In the genomic region with DNA sequence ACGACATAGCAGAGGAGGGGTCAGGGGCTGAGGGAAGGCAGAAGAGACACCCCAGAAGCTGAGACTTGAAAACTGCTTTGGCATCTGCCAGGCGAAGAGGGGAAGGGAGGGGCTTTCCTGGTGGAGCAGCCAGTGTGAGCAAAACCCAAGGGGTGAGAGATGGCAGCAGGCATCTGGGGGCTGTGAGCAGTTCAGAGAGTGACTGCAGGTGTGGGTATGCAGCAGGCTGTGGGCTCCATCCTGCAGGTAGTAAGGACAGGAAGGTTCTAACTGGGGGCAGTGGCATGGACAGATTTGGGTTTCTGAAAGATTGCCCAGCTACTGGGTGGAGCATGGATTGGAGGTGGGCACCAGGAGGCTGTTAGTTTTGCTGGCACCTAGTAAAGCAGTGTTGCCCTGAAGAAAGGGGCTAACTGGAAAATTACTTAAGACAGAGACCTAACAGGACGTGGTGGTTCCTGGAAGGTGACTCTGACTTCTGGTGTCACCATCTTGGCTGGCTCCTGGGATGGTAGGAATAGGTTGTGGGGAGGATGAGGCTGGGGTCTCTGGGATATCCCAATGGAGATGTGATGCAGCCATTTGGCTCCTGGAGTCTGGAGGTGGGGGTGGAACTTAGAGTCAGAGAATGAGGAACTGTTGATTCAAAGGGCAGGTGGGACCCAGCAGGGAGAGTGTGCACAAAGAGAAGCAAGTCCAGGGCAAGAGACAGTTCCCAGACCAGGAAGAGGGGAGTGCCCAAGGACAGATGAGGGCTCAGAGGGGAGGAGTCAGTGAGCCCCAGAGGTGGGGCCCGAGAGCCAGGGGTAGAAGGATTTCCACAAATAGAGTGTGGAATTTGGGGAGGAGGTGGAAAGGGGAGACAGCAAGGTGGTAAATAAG, we compare ENCODE assay signal across 15 cellular contexts. TPM values are rescaled to one million over a fixed set of nuclear protein-coding genes. Genes with fewer than 3 reads are reported as not detected.
DNase-seq lines count a peak whose midpoint lies in the region; ATAC-seq and TF ChIP-seq lines count a peak whose summit lies in the region.
"Had no signal": no experiment of that assay in that cellular context is flagged by ENCODE, and none has a peak within 500 bp of the region (broad histone marks: within the 10 kb centered on the region; RNA-seq: fewer than 3 reads in every experiment).

No MANE protein-coding gene starts in this region.

- CTCF ChIA-PET in activated CD8-positive, alpha-beta T cell treated with anti-CD3 and anti-CD28 coated beads for 36 hours (lab: Charles Lee), result interaction anchor here (1.5 kb wide), 1 partner anchor 38 kb away, joined by 5 read pairs; no protein-coding TSS in a partner anchor

- no peak overlapping the region for H2AFZ ChIP-seq in GM23338

- peaks cover 6 to 32% (median 22%) of the 10 kb centered on the region in 10 experiments; a peak in 17 of 20 replicates for H3K4me1 ChIP-seq in BLaER1 treated with 17β-estradiol and CSF1 and Interleukin-3, amounts not matched to agents 10 nM and 100 nM
- no peaks in the 10 kb centered on the region for H3K4me1 ChIP-seq in GM23338 (ENCODE audit: insufficient read depth)
- peaks cover 9 to 19% of the 10 kb centered on the region in 2 donors for H3K4me1 ChIP-seq in mucosa of rectum (ENCODE audit: control insufficient read depth in 2 of 2, insufficient read depth in 2 of 2, low read length in 2 of 2)
- no peaks in the 10 kb centered on the region for H3K4me1 ChIP-seq in psoas muscle
- no peaks in the 10 kb centered on the region for H3K4me1 ChIP-seq in lower lobe of right lung

- peaks cover 7% of the 10 kb centered on the region; the same call in 2 of the 3 replicates for H3K4me1 Mint-ChIP-seq in GM23338
- peaks cover 32% of the 10 kb centered on the region for H3K4me1 Mint-ChIP-seq in activated CD8-positive, alpha-beta T cell treated with anti-CD3 and anti-CD28 coated beads for 36 hours (ENCODE audit: low read depth)

- TF ChIP-seq CTCF in GM23338 (conservative IDR thresholded peaks at IDR 0.05; ENCODE audit: low read depth in 2 of 2), result no peak
- TF ChIP-seq CTCF in activated CD8-positive, alpha-beta T cell treated with anti-CD3 and anti-CD28 coated beads for 36 hours (IDR thresholded peaks at IDR 0.05), result no peak
- TF ChIP-seq CTCF in psoas muscle (IDR thresholded peaks at IDR 0.05), result no peak
- TF ChIP-seq CTCF in lower lobe of right lung (IDR thresholded peaks at IDR 0.05), result no peak

- no peaks in the 10 kb centered on the region for H3K9me3 ChIP-seq in BLaER1 treated with 17β-estradiol and CSF1 and Interleukin-3, amounts not matched to agents 10 nM and 100 nM (replicated peaks in 1 of 11)
- no peaks in the 10 kb centered on the region for H3K9me3 ChIP-seq in mucosa of rectum (ENCODE audit: control insufficient read depth in 2 of 2, low read length in 2 of 2)
- H3K9me3 ChIP-seq in psoas muscle, result no peaks in the 10 kb centered on the region
- H3K9me3 ChIP-seq in lower lobe of right lung, result no peaks in the 10 kb centered on the region

- H3K27me3 Mint-ChIP-seq in GM23338 (ENCODE audit: insufficient read depth, low read depth, poor library complexity), result peaks cover 8% of the 10 kb centered on the region
- H3K27me3 Mint-ChIP-seq in activated CD8-positive, alpha-beta T cell treated with anti-CD3 and anti-CD28 coated beads for 36 hours, result no peaks in the 10 kb centered on the region

- DNase-seq in GM23338 (ENCODE audit: low spot score), result no peak
- DNase-seq in activated CD8-positive, alpha-beta T cell treated with anti-CD3 and anti-CD28 coated beads for 36 hours, result no peak
- DNase-seq in psoas muscle, result no peak
- DNase-seq in CD1c-positive myeloid dendritic cell (ENCODE audit: extremely low spot score), result no peak
- DNase-seq in NCI-H345 (lab: John Stamatoyannopoulos, UW), result no peak
- DNase-seq in lower lobe of right lung, result no peak
- DNase-seq: activated CD8-positive, alpha-beta memory T cell treated with anti-CD3 and anti-CD28 coated beads, Interleukin-2, amount 50 U/mL, for 4 hours; GDM1; hippocampal formation; mesenchymal stem cell; stimulated activated CD4-positive, alpha-beta T cell treated with anti-CD3 and anti-CD28 coated beads, Interleukin-4, amount 100 ng/mL, for 4 hours had no signal

- WGBS in psoas muscle, 3 donors, result 71 to 79% (median 72%) methylated on average over 4 of the region's 4 CpGs

- peaks cover 0 to 19% (median 8%) of the 10 kb centered on the region in 11 experiments; a peak in 10 of 22 replicates for H4K20me1 ChIP-seq in BLaER1 treated with 17β-estradiol and CSF1 and Interleukin-3, amounts not matched to agents 10 nM and 100 nM
- no peaks in the 10 kb centered on the region; the same call in 1 of the 2 replicates for H4K20me1 ChIP-seq in GM23338 (replicated peaks; ENCODE audit: insufficient read depth)

- H3F3A ChIP-seq in GM23338 (replicated peaks; ENCODE audit: low read depth), result no peaks in the 10 kb centered on the region

- no peak overlapping the region for H3K4me3 Mint-ChIP-seq in GM23338
- no peak overlapping the region for H3K4me3 Mint-ChIP-seq in activated CD8-positive, alpha-beta T cell treated with anti-CD3 and anti-CD28 coated beads for 36 hours

- peak overlapping the region in 6 of 11 experiments; percentile 14 to 39 (median 34); a peak in 7 of 22 replicates for H3K9ac ChIP-seq in BLaER1 treated with 17β-estradiol and CSF1 and Interleukin-3, amounts not matched to agents 10 nM and 100 nM
- H3K9ac ChIP-seq in mucosa of rectum (ENCODE audit: low read depth in 1 of 2, low read length in 2 of 2), result no peak overlapping the region

- H3K9me3 Mint-ChIP-seq in GM23338, result no peaks in the 10 kb centered on the region
- no peaks in the 10 kb centered on the region for H3K9me3 Mint-ChIP-seq in activated CD8-positive, alpha-beta T cell treated with anti-CD3 and anti-CD28 coated beads for 36 hours

- peak overlapping the region in 8 of 11 experiments; percentile 0 to 38 (median 30); a peak in 11 of 22 replicates for H3K4me2 ChIP-seq in BLaER1 treated with 17β-estradiol and CSF1 and Interleukin-3, amounts not matched to agents 10 nM and 100 nM
- no peak overlapping the region for H3K4me2 ChIP-seq in GM23338

- peaks cover 41 to 92% (median 72%) of the 10 kb centered on the region in 11 experiments for H3K36me3 ChIP-seq in BLaER1 treated with 17β-estradiol and CSF1 and Interleukin-3, amounts not matched to agents 10 nM and 100 nM
- no peaks in the 10 kb centered on the region for H3K36me3 ChIP-seq in GM23338 (ENCODE audit: insufficient read depth)
- peaks cover 11 to 17% of the 10 kb centered on the region in 2 donors for H3K36me3 ChIP-seq in mucosa of rectum (ENCODE audit: control insufficient read depth in 2 of 2, insufficient read depth in 2 of 2, low read length in 2 of 2)
- H3K36me3 ChIP-seq in psoas muscle (ENCODE audit: insufficient read depth in 1 of 2, low read depth in 1 of 2), result peaks cover 13 to 45% of the 10 kb centered on the region in 2 donors
- H3K36me3 ChIP-seq in lower lobe of right lung, result peaks cover 55% of the 10 kb centered on the region

- H3K27me3 ChIP-seq in BLaER1 treated with 17β-estradiol and CSF1 and Interleukin-3, amounts not matched to agents 10 nM and 100 nM, result no peaks in the 10 kb centered on the region
- H3K27me3 ChIP-seq in GM23338 (ENCODE audit: insufficient read depth), result no peaks in the 10 kb centered on the region
- H3K27me3 ChIP-seq in mucosa of rectum (ENCODE audit: control insufficient read depth in 2 of 2, insufficient read depth in 2 of 2, low read length in 2 of 2), result no peaks in the 10 kb centered on the region
- no peaks in the 10 kb centered on the region for H3K27me3 ChIP-seq in psoas muscle (ENCODE audit: insufficient read depth in 3 of 3, low read length in 2 of 3)
- no peaks in the 10 kb centered on the region for H3K27me3 ChIP-seq in lower lobe of right lung (ENCODE audit: low read depth)

- peaks cover 23% of the 10 kb centered on the region for H3K36me3 Mint-ChIP-seq in GM23338 (ENCODE audit: low read depth)
- H3K36me3 Mint-ChIP-seq in activated CD8-positive, alpha-beta T cell treated with anti-CD3 and anti-CD28 coated beads for 36 hours (ENCODE audit: low read depth), result peaks cover 39% of the 10 kb centered on the region

- intact Hi-C loops in activated CD8-positive, alpha-beta T cell treated with anti-CD3 and anti-CD28 coated beads for 36 hours (cut with micrococcal nuclease), result no loop called here
- intact Hi-C loops in psoas muscle (cut with DNase I), result no loop called here
- intact Hi-C loops in lower lobe of right lung (cut with DNase I), result no loop called here

- H3K27ac ChIP-seq in BLaER1 treated with 17β-estradiol and CSF1 and Interleukin-3, amounts not matched to agents 10 nM and 100 nM, result peak overlapping the region in 3 of 11 experiments; percentile 2 to 43 (median 37); a peak in 6 of 22 replicates
- no peak overlapping the region for H3K27ac ChIP-seq in GM23338 (ENCODE audit: low read depth)
- H3K27ac ChIP-seq in mucosa of rectum (ENCODE audit: low read depth in 2 of 2, low read length in 2 of 2), result peak overlapping the region; percentile 69 to 70
- H3K27ac ChIP-seq in psoas muscle, result no peak overlapping the region
- H3K27ac ChIP-seq in lower lobe of right lung, result no peak overlapping the region
- H3K27ac ChIP-seq: C4-2B, epithelial cell of prostate had no signal

- H3K4me3 ChIP-seq in BLaER1 treated with 17β-estradiol and CSF1 and Interleukin-3, amounts not matched to agents 10 nM and 100 nM, result no peak overlapping the region
- no peak overlapping the region for H3K4me3 ChIP-seq in GM23338
- H3K4me3 ChIP-seq in mucosa of rectum (ENCODE audit: low read length in 2 of 2), result no peak overlapping the region
- no peak overlapping the region for H3K4me3 ChIP-seq in psoas muscle
- no peak overlapping the region for H3K4me3 ChIP-seq in lower lobe of right lung

- ATAC-seq in GM23338, result peak; percentile 59
- peak; percentile 54 for ATAC-seq in activated CD8-positive, alpha-beta T cell treated with anti-CD3 and anti-CD28 coated beads for 36 hours
- ATAC-seq in psoas muscle, result no peak
- no peak for ATAC-seq in lower lobe of right lung

- H3K79me2 ChIP-seq in GM23338 (replicated peaks; ENCODE audit: insufficient read depth), result no peaks in the 10 kb centered on the region

- H3K27ac Mint-ChIP-seq in GM23338, result no peak overlapping the region; the same call in 1 of the 2 replicates
- H3K27ac Mint-ChIP-seq in activated CD8-positive, alpha-beta T cell treated with anti-CD3 and anti-CD28 coated beads for 36 hours, result peak overlapping the region; percentile 86

- POLR2A ChIA-PET in activated CD8-positive, alpha-beta T cell treated with anti-CD3 and anti-CD28 coated beads for 36 hours (lab: Charles Lee), result interaction anchor here (1.0 to 2.5 kb wide), 2 partner anchors 11 to 15 kb away, joined by 3 to 7 read pairs; partner anchors contain the start of gene BCL7C

- H3K9me2 ChIP-seq in GM23338 (ENCODE audit: insufficient read depth), result no peaks in the 10 kb centered on the region

RNA-seq across cellular contexts. Expression of gene BCL7C, which starts 11.2 kb away (rescaled TPM):
- total RNA-seq in GM23338 (2014; rRNA removed; shearing (Covaris generic)), result 17.5 and 20.4 TPM in 2 replicates
- polyA plus RNA-seq in GM23338 (2016; fragmentation: Nextera tagmentation; extraction: Ambion mirVana), result 21.8 and 22.1 TPM in 2 replicates
- 10 to 100 TPM; 21.8 to 23.6 TPM for total RNA-seq in activated CD8-positive, alpha-beta T cell treated with anti-CD3 and anti-CD28 coated beads for 36 hours
- 10 to 100 TPM; 13.9 to 18.1 (median 15.1) TPM for total RNA-seq in psoas muscle
- 10 to 100 TPM; 18.9 to 40.9 (median 30.2) TPM for polyA plus RNA-seq in psoas muscle
- total RNA-seq in lower lobe of right lung, result 23.3 TPM

RNA-seq across cellular contexts. Expression of gene CTF1, which starts 13.7 kb away (rescaled TPM):
- 0.52 and 0.54 TPM in 2 replicates for total RNA-seq in GM23338 (2014; rRNA removed; shearing (Covaris generic))
- polyA plus RNA-seq in GM23338 (2016; fragmentation: Nextera tagmentation; extraction: Ambion mirVana), result 0.24 and 0.43 TPM in 2 replicates
- under 1 TPM; 0.31 to 0.32 TPM for total RNA-seq in activated CD8-positive, alpha-beta T cell treated with anti-CD3 and anti-CD28 coated beads for 36 hours
- 10 to 100 TPM in 1 of 4 donors, 1 to 10 TPM in 3; 8.5 to 16.6 (median 9.4) TPM for total RNA-seq in psoas muscle
- polyA plus RNA-seq in psoas muscle, result 1 to 10 TPM; 4.9 to 5.5 (median 5.2) TPM
- 10.3 TPM for total RNA-seq in lower lobe of right lung

RNA-seq across cellular contexts. Expression of gene FBXL19, which starts 40.7 kb away (rescaled TPM):
- 63.5 and 71.5 TPM in 2 replicates for total RNA-seq in GM23338 (2014; rRNA removed; shearing (Covaris generic))
- polyA plus RNA-seq in GM23338 (2016; fragmentation: Nextera tagmentation; extraction: Ambion mirVana), result 12.5 and 16.4 TPM in 2 replicates
- 10 to 100 TPM; 21.1 to 22.0 TPM for total RNA-seq in activated CD8-positive, alpha-beta T cell treated with anti-CD3 and anti-CD28 coated beads for 36 hours
- total RNA-seq in psoas muscle, result 1 to 10 TPM; 3.4 to 4.2 (median 4.1) TPM
- polyA plus RNA-seq in psoas muscle, result 1 to 10 TPM; 2.8 to 5.4 (median 2.8) TPM
- total RNA-seq in lower lobe of right lung, result 14.5 TPM

Comparison
In these comparisons a context has a peak if more than half of its experiments do, and no peak if none do; other contexts are left out.
1. H3K27ac ChIP-seq: peak in mucosa of rectum (2 of 2); none in GM23338 (single experiment), psoas muscle (single experiment) and lower lobe of right lung (single experiment).
2. H3K9ac ChIP-seq: peak in BLaER1 treated with 17β-estradiol and CSF1 and Interleukin-3, amounts not matched to agents 10 nM and 100 nM (6 of 11); none in mucosa of rectum (0 of 2).
3. ATAC-seq: peak in GM23338 (single experiment) and activated CD8-positive, alpha-beta T cell treated with anti-CD3 and anti-CD28 coated beads for 36 hours (single experiment); none in psoas muscle (0 of 4) and lower lobe of right lung (0 of 2).